ENCODE assay signal across 8 cellular contexts in genomic region chr7:12496901-12497674, GRCh38.
DNase-seq lines count a peak whose midpoint lies in the region; ATAC-seq and TF ChIP-seq lines count a peak whose summit lies in the region.
"Not testable (repeated sequence)": the region's sequence is repeated elsewhere in the genome, so short reads cannot be mapped to it uniquely, and the experiment has no call there.

No MANE protein-coding gene starts in this region.

- not testable (repeated sequence) for H3K36me3 ChIP-seq in SK-N-MC (ENCODE audit: insufficient read depth, low read length); breast epithelium; neural progenitor cell

- H3K9ac ChIP-seq in SK-N-MC (ENCODE audit: insufficient read length), result peak overlapping the region; percentile 80
- not testable (repeated sequence) for H3K9ac ChIP-seq in neural progenitor cell

- not testable (repeated sequence) for H3F3A ChIP-seq in neural progenitor cell (ENCODE audit: low read depth)

- 0 out of 3 replicates have a peak, but pooled peaks have one; percentile 20 for TF ChIP-seq CTCF in GM12872 (IDR thresholded peaks at IDR 0.05; ENCODE audit: insufficient read depth, low read depth, low read length)
- peak in 2 of 3 donors; percentile 21 to 22 for TF ChIP-seq CTCF in breast epithelium (IDR thresholded peaks at IDR 0.05)
- peak; percentile 61 for TF ChIP-seq CTCF in neural progenitor cell (IDR thresholded peaks at IDR 0.05)

- DNase-seq in AG08395 (ENCODE audit: low spot score), result peak; percentile 46
- DNase-seq in LHCN-M2 (ENCODE audit: low read depth), result peak; percentile 59
- peak; percentile 82 for DNase-seq in NCI-H345 (lab: John Stamatoyannopoulos, UW)
- DNase-seq in SK-N-MC (ENCODE audit: low read depth, low spot score), result peak; percentile 60
- DNase-seq in breast epithelium (ENCODE audit: low spot score in 2 of 2), result not testable (repeated sequence)
- DNase-seq in Right ventricle myocardium inferior (ENCODE audit: missing footprints), result peak; percentile 42
- DNase-seq in neural progenitor cell (ENCODE audit: low spot score), result peak; percentile 52

- not testable (repeated sequence) for H3K79me2 ChIP-seq in neural progenitor cell (ENCODE audit: low read depth)

- not testable (repeated sequence) for H3K36me3 Mint-ChIP-seq in neural progenitor cell

- intact Hi-C loops in breast epithelium (cut with DNase I; ENCODE audit: low total_unique reads), result not testable (repeated sequence)
- intact Hi-C loops in Right ventricle myocardium inferior (cut with DNase I), result loop anchor here (10.0 kb wide), 1 partner anchor 432 kb away; no protein-coding TSS in a partner anchor

- H3K4me2 ChIP-seq in neural progenitor cell, result not testable (repeated sequence)

- not testable (repeated sequence) for H3K4me1 ChIP-seq in breast epithelium, neural progenitor cell

- peak overlapping the region; percentile 69; the same call in 1 of the 2 replicates for H3K27ac ChIP-seq in SK-N-MC
- H3K27ac ChIP-seq in breast epithelium, neural progenitor cell: not testable (repeated sequence)

- H3K9me3 Mint-ChIP-seq in neural progenitor cell, result not testable (repeated sequence)

- not testable (repeated sequence) for ATAC-seq in Right ventricle myocardium inferior

- H3K27ac Mint-ChIP-seq in neural progenitor cell, result peak overlapping the region; percentile 10

- H3K9me3 ChIP-seq in SK-N-MC (ENCODE audit: low read depth, low read length); breast epithelium; neural progenitor cell (ENCODE audit: low read depth): not testable (repeated sequence)

- H3K4me3 ChIP-seq in SK-N-MC (peak overlapping the region; percentile 78), breast epithelium (peak overlapping the region in 1 of 3 donors; percentile 55), neural progenitor cell (peak overlapping the region; percentile 7)

- H4K20me1 ChIP-seq in neural progenitor cell (ENCODE audit: low read depth), result not testable (repeated sequence)

- not testable (repeated sequence) for H3K27me3 ChIP-seq in breast epithelium, neural progenitor cell

- TF ChIP-seq POLR2A in breast epithelium (IDR thresholded peaks at IDR 0.05), result not testable (repeated sequence)

- not testable (repeated sequence) for H3K4me3 Mint-ChIP-seq in neural progenitor cell

- H2AFZ ChIP-seq in neural progenitor cell (replicated peaks), result not testable (repeated sequence)

- not testable (repeated sequence) for H3K4me1 Mint-ChIP-seq in neural progenitor cell

- H3K27me3 Mint-ChIP-seq in neural progenitor cell (ENCODE audit: insufficient read depth, low read depth), result not testable (repeated sequence)
